In the genomic region with DNA sequence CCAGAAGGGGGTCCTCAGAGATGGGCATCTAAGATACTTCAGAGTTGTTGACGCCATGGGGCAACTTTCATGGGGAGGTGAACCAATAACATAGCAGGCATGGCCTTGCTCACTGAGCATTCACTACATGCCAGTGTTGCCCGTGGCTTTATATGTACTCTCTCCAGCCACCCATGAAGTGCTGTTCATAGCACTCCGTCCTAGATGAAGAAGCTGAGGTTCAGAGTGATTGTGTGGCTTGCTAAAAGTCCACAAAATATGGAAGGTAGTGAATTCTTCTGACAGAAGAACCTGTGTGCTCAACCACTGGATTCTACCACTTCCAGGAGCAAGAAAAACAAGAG, we compare ENCODE assay signal across 8 cellular contexts. TPM values are rescaled to one million over a fixed set of nuclear protein-coding genes. Genes with fewer than 3 reads are reported as not detected.
A peak's percentile ranks its signal among the peaks of the same experiment; 100 is the strongest.
DNase-seq lines count a peak whose midpoint lies in the region; ATAC-seq and TF ChIP-seq lines count a peak whose summit lies in the region.

No MANE protein-coding gene starts in this region.

- H3K4me1 ChIP-seq in stomach = peaks cover 42 to 80% (median 66%) of the 10 kb centered on the region in 4 donors

- TF ChIP-seq POLR2A in stomach (IDR thresholded peaks at IDR 0.05) = no peak

- ATAC-seq in HG03280 (IDR thresholded peaks at IDR 0.05; ENCODE audit: unreplicated experiment) (peak; percentile 35), GM21515 (IDR thresholded peaks at IDR 0.05; ENCODE audit: unreplicated experiment) (no peak)
- ATAC-seq in effector memory CD8-positive, alpha-beta T cell (replicated peaks) = peak; percentile 17

- H3K4me3 Mint-ChIP-seq in T-helper 1 cell treated with Interleukin-12 subunit alpha and Interleukin-12 subunit beta and Interleukin-4 antibody, amounts not matched to agents 30 μg/mL and 1 μg/mL, for 36 hours = no peak overlapping the region
- H3K4me3 Mint-ChIP-seq in effector memory CD8-positive, alpha-beta T cell = peak overlapping the region; percentile 49 to 55

- 50 to 62% (median 54%) methylated on average over 3 of the region's 3 CpGs for WGBS in stomach, 5 donors

- DNase-seq in T-helper 1 cell = no peak
- DNase-seq in effector memory CD8-positive, alpha-beta T cell = no peak
- no peak for DNase-seq in stomach
- no peak for DNase-seq in epidermal melanocyte (ENCODE audit: insufficient read length, low spot score)
- DNase-seq in H4 (ENCODE audit: low spot score) = no peak

- no peaks in the 10 kb centered on the region for H3K9me3 Mint-ChIP-seq in T-helper 1 cell treated with Interleukin-12 subunit alpha and Interleukin-12 subunit beta and Interleukin-4 antibody, amounts not matched to agents 30 μg/mL and 1 μg/mL, for 36 hours
- no peaks in the 10 kb centered on the region for H3K9me3 Mint-ChIP-seq in effector memory CD8-positive, alpha-beta T cell

- peak overlapping the region; percentile 67 for H3K27ac Mint-ChIP-seq in T-helper 1 cell treated with Interleukin-12 subunit alpha and Interleukin-12 subunit beta and Interleukin-4 antibody, amounts not matched to agents 30 μg/mL and 1 μg/mL, for 36 hours
- H3K27ac Mint-ChIP-seq in effector memory CD8-positive, alpha-beta T cell = peak overlapping the region; percentile 38 to 44

- intact Hi-C loops in stomach (cut with DNase I; ENCODE audit: low total_unique reads) = no loop called here

- peaks cover 38% of the 10 kb centered on the region for H3K4me1 Mint-ChIP-seq in T-helper 1 cell treated with Interleukin-12 subunit alpha and Interleukin-12 subunit beta and Interleukin-4 antibody, amounts not matched to agents 30 μg/mL and 1 μg/mL, for 36 hours (ENCODE audit: low read depth)
- peaks cover 14 to 28% of the 10 kb centered on the region in 2 donors for H3K4me1 Mint-ChIP-seq in effector memory CD8-positive, alpha-beta T cell (ENCODE audit: low read depth in 2 of 2)

- H3K27me3 Mint-ChIP-seq in T-helper 1 cell treated with Interleukin-12 subunit alpha and Interleukin-12 subunit beta and Interleukin-4 antibody, amounts not matched to agents 30 μg/mL and 1 μg/mL, for 36 hours (ENCODE audit: low read depth) = no peaks in the 10 kb centered on the region
- no peaks in the 10 kb centered on the region for H3K27me3 Mint-ChIP-seq in effector memory CD8-positive, alpha-beta T cell

- no peak for TF ChIP-seq EP300 in stomach (IDR thresholded peaks at IDR 0.05)

- no peak overlapping the region for H3K4me3 ChIP-seq in stomach

- H3K27ac ChIP-seq in stomach = peak overlapping the region; percentile 72 to 82 (median 80)

- peaks cover 20% of the 10 kb centered on the region for H3K36me3 Mint-ChIP-seq in T-helper 1 cell treated with Interleukin-12 subunit alpha and Interleukin-12 subunit beta and Interleukin-4 antibody, amounts not matched to agents 30 μg/mL and 1 μg/mL, for 36 hours (ENCODE audit: low read depth)
- H3K36me3 Mint-ChIP-seq in effector memory CD8-positive, alpha-beta T cell (ENCODE audit: insufficient read depth) = no peaks in the 10 kb centered on the region

- H3K36me3 ChIP-seq in stomach = peaks cover 0 to 5% (median 0%) of the 10 kb centered on the region in 4 donors

- no peaks in the 10 kb centered on the region for H3K9me3 ChIP-seq in stomach

- no peak for TF ChIP-seq CTCF in stomach (IDR thresholded peaks at IDR 0.05)

- H3K27me3 ChIP-seq in stomach = no peaks in the 10 kb centered on the region

RNA-seq across cellular contexts. Expression of a gene that starts 9.8 kb away (rescaled TPM):
- 100 to 1,000 TPM in 1 of 5 donors, 10 to 100 TPM in 4; 37.9 to 199 (median 54.0) TPM for total RNA-seq in stomach
- 10 to 100 TPM; 11.3 to 81.4 (median 17.2) TPM for polyA plus RNA-seq in stomach
- total RNA-seq in H4 (2014; rRNA removed; shearing (Covaris generic)) = 13.5 and 18.9 TPM in 2 replicates

RNA-seq across cellular contexts. Expression of a gene that starts 42.4 kb away (rescaled TPM):
- total RNA-seq in stomach = 100 to 1,000 TPM in 1 of 5 donors, 10 to 100 TPM in 4; 27.4 to 166 (median 36.6) TPM
- 100 to 1,000 TPM; 128 to 206 (median 158) TPM for polyA plus RNA-seq in stomach
- total RNA-seq in H4 (2014; rRNA removed; shearing (Covaris generic)) = 36.7 and 39.0 TPM in 2 replicates

RNA-seq across cellular contexts. Expression of a gene that starts 42.7 kb away (rescaled TPM):
- 10 to 100 TPM in 1 of 5 donors, 1 to 10 TPM in 2, under 1 TPM in 1, not detected in 1; under 0.01 to 26.6 (median 5.9) TPM for total RNA-seq in stomach
- 1 to 10 TPM in 2 of 3 donors, under 1 TPM in 1; 0.92 to 3.2 (median 2.4) TPM for polyA plus RNA-seq in stomach
- 3.1 and 3.6 TPM in 2 replicates for total RNA-seq in H4 (2014; rRNA removed; shearing (Covaris generic))

RNA-seq across cellular contexts. Expression of a gene that starts 58.0 kb away (rescaled TPM):
- total RNA-seq in stomach = not detected
- polyA plus RNA-seq in stomach = under 1 TPM in 1 of 3 donors, not detected in 2; 0.10 TPM
- 0.06 TPM in 1 of 2 replicates, not detected in the other for total RNA-seq in H4 (2014; rRNA removed; shearing (Covaris generic))
